In the genomic region with DNA sequence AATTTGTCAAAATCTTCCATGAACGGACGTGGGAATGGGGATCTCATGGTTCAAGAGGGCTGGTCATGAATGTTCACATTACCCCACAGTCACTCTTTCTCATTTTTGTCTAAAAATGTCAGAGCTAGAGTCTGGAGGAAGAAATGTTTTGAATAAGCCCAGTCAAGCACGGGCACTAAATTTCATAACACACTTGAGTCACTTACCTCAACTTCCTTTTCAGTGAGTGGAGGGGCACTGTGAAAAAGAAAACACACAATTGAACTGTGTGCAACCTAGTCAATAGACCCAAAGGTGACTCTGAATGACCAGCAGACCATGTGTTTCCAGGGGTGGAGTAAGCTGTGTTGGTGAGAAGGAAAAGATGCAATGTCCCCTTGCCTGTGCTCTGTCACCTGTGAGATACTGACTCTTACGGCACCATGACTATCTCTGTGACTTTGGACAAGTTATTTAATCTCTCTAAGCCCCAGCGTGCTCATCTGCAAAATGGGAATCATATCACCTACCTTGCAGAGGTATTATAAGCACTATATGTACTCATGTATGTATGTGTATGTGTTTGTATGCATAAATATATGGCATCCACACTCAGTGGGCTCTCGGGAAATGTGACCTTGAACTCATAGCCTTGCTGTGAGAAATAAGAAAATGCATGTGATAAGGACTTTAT, we compare ENCODE assay signal across 8 cellular contexts. TPM values are rescaled to one million over a fixed set of nuclear protein-coding genes. Genes with fewer than 3 reads are reported as not detected.
DNase-seq lines count a peak whose midpoint lies in the region; ATAC-seq and TF ChIP-seq lines count a peak whose summit lies in the region.

No MANE protein-coding gene starts in this region.

- H3K9me3 Mint-ChIP-seq in chondrocyte (ENCODE audit: low read depth): no peaks in the 10 kb centered on the region
- no peaks in the 10 kb centered on the region for H3K9me3 Mint-ChIP-seq in natural killer cell treated with Interleukin-12 subunit alpha and Interleukin-12 subunit beta and Interleukin-15 and Interleukin-18, amount 100 ng/mL, for 72 hours

- no peak for TF ChIP-seq CTCF in chondrocyte (IDR thresholded peaks at IDR 0.05)

- DNase-seq in chondrocyte (ENCODE audit: low spot score) (no peak), A172 (ENCODE audit: low spot score) (no peak), HuH-7.5 (ENCODE audit: low spot score) (no peak)
- no peak for DNase-seq in natural killer cell treated with Interleukin-12 subunit alpha and Interleukin-12 subunit beta and Interleukin-15 and Interleukin-18, amount 100 ng/mL, for 72 hours (ENCODE audit: low spot score)
- DNase-seq in activated CD4-positive, alpha-beta T cell treated with anti-CD3 and anti-CD28 coated beads, Interleukin-2, amount 50 U/mL, for 48 hours: no peak

- H3K27ac Mint-ChIP-seq in chondrocyte (ENCODE audit: unreplicated experiment): peak overlapping the region; percentile 96
- H3K27ac Mint-ChIP-seq in natural killer cell treated with Interleukin-12 subunit alpha and Interleukin-12 subunit beta and Interleukin-15 and Interleukin-18, amount 100 ng/mL, for 72 hours: peak overlapping the region in 1 of 2 donors; percentile 60

- no peak overlapping the region for H3K4me3 Mint-ChIP-seq in chondrocyte (ENCODE audit: unreplicated experiment)
- peak overlapping the region; percentile 36 for H3K4me3 Mint-ChIP-seq in natural killer cell treated with Interleukin-12 subunit alpha and Interleukin-12 subunit beta and Interleukin-15 and Interleukin-18, amount 100 ng/mL, for 72 hours

- H3K4me1 Mint-ChIP-seq in chondrocyte (ENCODE audit: low read depth): peaks cover 45% of the 10 kb centered on the region
- H3K4me1 Mint-ChIP-seq in natural killer cell treated with Interleukin-12 subunit alpha and Interleukin-12 subunit beta and Interleukin-15 and Interleukin-18, amount 100 ng/mL, for 72 hours (ENCODE audit: low read depth in 2 of 2): peaks cover 7 to 9% of the 10 kb centered on the region in 2 donors

- no peaks in the 10 kb centered on the region for H3K27me3 Mint-ChIP-seq in chondrocyte (ENCODE audit: low read depth)
- peaks cover 11% of the 10 kb centered on the region in 2 donors for H3K27me3 Mint-ChIP-seq in natural killer cell treated with Interleukin-12 subunit alpha and Interleukin-12 subunit beta and Interleukin-15 and Interleukin-18, amount 100 ng/mL, for 72 hours

- H3K36me3 Mint-ChIP-seq in chondrocyte (ENCODE audit: low read depth): peaks cover 12% of the 10 kb centered on the region
- H3K36me3 Mint-ChIP-seq in natural killer cell treated with Interleukin-12 subunit alpha and Interleukin-12 subunit beta and Interleukin-15 and Interleukin-18, amount 100 ng/mL, for 72 hours: no peaks in the 10 kb centered on the region

- ATAC-seq in GM18498 (IDR thresholded peaks at IDR 0.05; ENCODE audit: unreplicated experiment) (peak; percentile 54), HG03196 (IDR thresholded peaks at IDR 0.05; ENCODE audit: unreplicated experiment) (peak; percentile 46), GM18519 (IDR thresholded peaks at IDR 0.05; ENCODE audit: low FRiP score, unreplicated experiment) (no peak)
- peak; percentile 70 to 78 for ATAC-seq in natural killer cell treated with Interleukin-12 subunit alpha and Interleukin-12 subunit beta and Interleukin-15 and Interleukin-18, amount 100 ng/mL, for 72 hours

RNA-seq across cellular contexts. Expression of a gene that starts 38.2 kb away (rescaled TPM):
- total RNA-seq in chondrocyte: 1.2 to 5.2 TPM (median 3.5 TPM) in 3 replicates
- total RNA-seq in natural killer cell treated with Interleukin-12 subunit alpha and Interleukin-12 subunit beta and Interleukin-15 and Interleukin-18, amount 100 ng/mL, for 72 hours: not detected
- total RNA-seq in A172 (2014; rRNA removed; shearing (Covaris generic)): not detected in 2 replicates
